8 cellular contexts compared by ENCODE assay signal in the genomic region with DNA sequence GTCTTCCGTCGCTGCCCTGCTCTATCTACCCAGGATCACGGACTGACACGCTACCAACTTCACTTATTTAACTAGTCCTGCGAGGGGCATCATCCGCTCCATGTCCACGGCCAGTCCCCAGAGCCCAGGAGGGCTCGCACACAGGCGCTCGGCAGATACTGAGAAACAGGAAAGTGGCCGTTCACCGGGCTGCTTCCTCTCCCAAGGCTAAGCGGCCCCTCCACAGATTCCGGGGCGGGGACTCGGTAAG. TPM values are rescaled to one million over a fixed set of nuclear protein-coding genes. Genes with fewer than 3 reads are reported as not detected.
DNase-seq lines count a peak whose midpoint lies in the region; ATAC-seq and TF ChIP-seq lines count a peak whose summit lies in the region.

No MANE protein-coding gene starts in this region.

- H3K36me3 ChIP-seq in GM06990 (ENCODE audit: control insufficient read depth, insufficient read depth, low read length) = peaks cover 16% of the 10 kb centered on the region

- no peak for DNase-seq in GM06990 (ENCODE audit: extremely low read depth, insufficient read length)
- no peak for DNase-seq in foreskin keratinocyte
- DNase-seq in progenitor cell of endocrine pancreas (ENCODE audit: low spot score, unreplicated experiment) = no peak
- DNase-seq in GM13977 (ENCODE audit: low spot score) = no peak
- no peak for DNase-seq in HK-2 (ENCODE audit: unreplicated experiment)

- H3K27me3 Mint-ChIP-seq in progenitor cell of endocrine pancreas = no peaks in the 10 kb centered on the region

- no peaks in the 10 kb centered on the region for H3K27me3 ChIP-seq in GM06990 (replicated peaks; ENCODE audit: control insufficient read depth, insufficient read depth, low read length)
- H3K27me3 ChIP-seq in foreskin keratinocyte = no peaks in the 10 kb centered on the region

- H3K27ac ChIP-seq in foreskin keratinocyte = peak overlapping the region; percentile 64

- peak; percentile 11 for ATAC-seq in HG02678 (IDR thresholded peaks at IDR 0.05; ENCODE audit: unreplicated experiment)
- peak; percentile 12 for ATAC-seq in foreskin keratinocyte
- ATAC-seq in HG02970 (IDR thresholded peaks at IDR 0.05; ENCODE audit: low FRiP score, unreplicated experiment) = no peak

- H3K9me3 Mint-ChIP-seq in progenitor cell of endocrine pancreas (ENCODE audit: low read depth) = no peaks in the 10 kb centered on the region

- peaks cover 18% of the 10 kb centered on the region for H3K4me1 Mint-ChIP-seq in progenitor cell of endocrine pancreas (ENCODE audit: low read depth)

- H3K4me1 ChIP-seq in foreskin keratinocyte = peaks cover 4% of the 10 kb centered on the region

- peak overlapping the region; percentile 96 for H3K27ac Mint-ChIP-seq in progenitor cell of endocrine pancreas

- TF ChIP-seq CTCF in GM06990 (IDR thresholded peaks at IDR 0.05; ENCODE audit: insufficient read depth, low read length, poor library complexity, severe bottlenecking) (no peak), WI38 (IDR thresholded peaks at IDR 0.05; ENCODE audit: low read depth, low read length) (no peak), foreskin keratinocyte (conservative IDR thresholded peaks at IDR 0.05) (no peak), progenitor cell of endocrine pancreas (IDR thresholded peaks at IDR 0.05; ENCODE audit: unreplicated experiment) (no peak), GM13977 (IDR thresholded peaks at IDR 0.05; ENCODE audit: extremely low read depth, insufficient read depth, missing control alignments) (no peak)

- in situ Hi-C loops in GM13977 (cut with MboI; ENCODE audit: low pct_unique_long_range_greater_than_20kb, low sequenced_read_pairs, unreplicated experiment) = no loop called here

- peaks cover 6% of the 10 kb centered on the region for H3K36me3 Mint-ChIP-seq in progenitor cell of endocrine pancreas (ENCODE audit: insufficient read depth)

- peak overlapping the region; percentile 96 for H3K4me3 Mint-ChIP-seq in progenitor cell of endocrine pancreas (ENCODE audit: low read depth)

- H3K4me3 ChIP-seq in GM06990 (replicated peaks; ENCODE audit: low read depth, low read length) = peak overlapping the region; percentile 97
- H3K4me3 ChIP-seq in WI38 (ENCODE audit: low read depth, low read length) = peak overlapping the region; percentile 80

RNA-seq across cellular contexts. Expression of gene OXLD1, which starts 0.4 kb away (rescaled TPM):
- total RNA-seq in foreskin keratinocyte (27.7 and 29.9 TPM in 2 replicates), progenitor cell of endocrine pancreas (18.6 and 23.6 TPM in 2 replicates)
- polyA plus RNA-seq in foreskin keratinocyte = 36.1 and 41.8 TPM in 2 replicates

RNA-seq across cellular contexts. Expression of gene CCDC137, which starts 0.5 kb away (rescaled TPM):
- total RNA-seq in foreskin keratinocyte (33.9 and 40.1 TPM in 2 replicates), progenitor cell of endocrine pancreas (24.8 and 26.6 TPM in 2 replicates)
- polyA plus RNA-seq in foreskin keratinocyte = 40.7 and 46.1 TPM in 2 replicates

RNA-seq across cellular contexts. Expression of gene PDE6G, which starts 9.7 kb away (rescaled TPM):
- total RNA-seq in foreskin keratinocyte (not detected in 2 replicates), progenitor cell of endocrine pancreas (0.50 TPM in 1 of 2 replicates, not detected in the other)
- polyA plus RNA-seq in foreskin keratinocyte = 0.11 and 0.17 TPM in 2 replicates

RNA-seq across cellular contexts. Expression of gene ARL16, which starts 17.6 kb away (rescaled TPM):
- total RNA-seq in foreskin keratinocyte = 22.7 and 23.5 TPM in 2 replicates
- polyA plus RNA-seq in foreskin keratinocyte = 33.4 and 35.9 TPM in 2 replicates
- total RNA-seq in progenitor cell of endocrine pancreas = 42.1 TPM in 2 replicates

RNA-seq across cellular contexts. Expression of gene HGS, which starts 17.8 kb away (rescaled TPM):
- total RNA-seq in foreskin keratinocyte = 123 and 136 TPM in 2 replicates
- 138 and 155 TPM in 2 replicates for polyA plus RNA-seq in foreskin keratinocyte
- total RNA-seq in progenitor cell of endocrine pancreas = 127 and 141 TPM in 2 replicates
